14 cellular contexts compared by ENCODE assay signal in genomic region chr6:167538746-167539145, GRCh38.
DNase-seq lines count a peak whose midpoint lies in the region; TF ChIP-seq lines count a peak whose summit lies in the region.
"Had no signal": no experiment of that assay in that cellular context is flagged by ENCODE, and none has a peak within 500 bp of the region (broad histone marks: within the 10 kb centered on the region; RNA-seq: fewer than 3 reads in every experiment).

No MANE protein-coding gene starts in this region.

- TF ChIP-seq CTCF in astrocyte of the cerebellum (IDR thresholded peaks at IDR 0.05; ENCODE audit: low read depth, low read length, missing control alignments), result no peak

- no peak overlapping the region for H3K4me3 ChIP-seq in astrocyte of the cerebellum (ENCODE audit: low read depth, low read length)
- H3K4me3 ChIP-seq: A549 had no signal

- in situ Hi-C loops in astrocyte of the cerebellum (cut with HindIII; ENCODE audit: low sequenced_read_pairs), result no loop called here

- DNase-seq in NCI-H526 (lab: John Stamatoyannopoulos, UW) (peak; percentile 34 to 64), astrocyte of the cerebellum (ENCODE audit: low read depth) (peak; percentile 67), foreskin melanocyte (peak; percentile 83), pons (ENCODE audit: low spot score) (peak; percentile 68), NCI-H1930 (lab: John Stamatoyannopoulos, UW) (no peak), NCI-H446 treated with DMSO at 0.1 percent for 48 hours (lab: John Stamatoyannopoulos, UW) (no peak)
- no peak for DNase-seq in activated CD8-positive, alpha-beta memory T cell treated with anti-CD3 and anti-CD28 coated beads, Interleukin-2, amount 50 U/mL, for 4 hours
- DNase-seq: AML-193; Calu3; CD4-positive, alpha-beta memory T cell; DND-41; EL; H9 had no signal

Comparison
In these comparisons a context has a peak if more than half of its experiments do, and no peak if none do; other contexts are left out.
1. DNase-seq: peak in NCI-H526 (2 of 2), astrocyte of the cerebellum (single experiment), foreskin melanocyte (single experiment) and pons (single experiment); none in NCI-H1930 (0 of 2), activated CD8-positive, alpha-beta memory T cell treated with anti-CD3 and anti-CD28 coated beads, Interleukin-2, amount 50 U/mL, for 4 hours (single experiment) and NCI-H446 treated with DMSO at 0.1 percent for 48 hours (single experiment).